ENCODE assay signal across 1 cellular context in the genomic region with DNA sequence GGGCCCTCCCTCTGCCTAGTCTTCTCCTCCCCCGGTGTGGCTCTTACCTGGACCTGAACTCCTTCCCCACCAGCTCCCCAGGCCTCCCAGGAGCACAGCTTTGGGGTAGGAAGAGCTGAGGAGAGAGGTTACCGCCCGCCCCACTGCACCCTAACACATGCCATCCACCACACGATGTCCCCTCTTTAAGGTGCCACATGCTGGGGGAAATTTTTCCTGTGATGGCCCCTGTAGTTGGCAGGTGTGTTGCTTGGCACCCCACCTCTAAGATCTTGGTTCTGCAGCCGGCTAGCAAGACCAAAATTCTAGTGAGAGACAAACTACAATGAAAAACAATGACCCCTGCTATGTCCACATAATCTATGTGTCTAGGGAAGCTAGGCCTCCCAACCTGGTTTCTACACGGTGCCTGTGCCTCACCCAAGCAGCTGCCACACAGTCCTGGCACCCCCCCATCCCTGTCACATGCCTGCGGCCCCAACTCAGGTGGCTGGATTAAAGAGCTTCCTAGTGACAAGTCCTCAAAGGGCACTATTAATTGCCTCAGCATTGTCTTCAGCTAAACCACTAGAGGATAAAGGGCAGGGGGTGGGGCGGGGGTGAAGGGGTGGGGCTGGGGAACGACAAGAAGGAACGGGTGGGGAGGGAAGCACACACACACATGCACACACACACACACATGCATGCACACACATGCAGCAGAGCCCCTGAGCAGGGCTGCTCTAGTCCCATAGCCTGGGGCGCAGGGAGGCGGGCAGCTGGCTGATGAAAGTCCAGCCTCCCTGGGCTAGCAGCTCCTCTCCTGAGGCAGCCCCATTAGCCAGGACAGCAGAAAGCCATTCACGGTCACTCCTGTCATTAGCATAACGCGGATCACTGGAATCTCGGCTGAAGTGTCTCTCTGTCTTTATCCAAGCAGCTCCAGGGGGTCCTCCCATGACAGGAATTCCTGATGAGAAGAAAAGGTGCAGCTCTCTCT.
TF ChIP-seq lines count a peak whose summit lies in the region.

No MANE protein-coding gene starts in this region.

TF ChIP-seq in GM12878, 131 proteins besides CTCF, POLR2A, EP300 and RAD21:
- TF ChIP-seq PAX5 (IDR thresholded peaks at IDR 0.05; ENCODE audit: borderline replicate concordance, low read depth, low read length) (no peak), SMAD5 (IDR thresholded peaks at IDR 0.05; ENCODE audit: low read depth) (no peak), FOS (IDR thresholded peaks at IDR 0.05; ENCODE audit: borderline replicate concordance, extremely low read depth, insufficient read length) (no peak), SIX5 (IDR thresholded peaks at IDR 0.05; ENCODE audit: low read depth, low read length, severe bottlenecking) (no peak), PML (IDR thresholded peaks at IDR 0.05; ENCODE audit: low read length) (no peak), DPF2 (IDR thresholded peaks at IDR 0.05) (no peak), TCF12 (IDR thresholded peaks at IDR 0.05; ENCODE audit: low read depth, low read length) (no peak), FOXM1 (IDR thresholded peaks at IDR 0.05; ENCODE audit: low read depth, low read length) (no peak), ZNF24 (IDR thresholded peaks at IDR 0.05) (no peak), PBX3 (IDR thresholded peaks at IDR 0.05; ENCODE audit: insufficient replicate concordance, low read depth, low read length) (no peak), ZZZ3 (IDR thresholded peaks at IDR 0.05; ENCODE audit: control insufficient read depth, insufficient read length, low read depth) (no peak), RBBP5 (conservative IDR thresholded peaks at IDR 0.05) (no peak), SREBF1 (IDR thresholded peaks at IDR 0.05; ENCODE audit: low read length) (no peak), NRF1 (conservative IDR thresholded peaks at IDR 0.05; ENCODE audit: low read depth, low read length) (no peak)
- TF ChIP-seq, protein P1, sequence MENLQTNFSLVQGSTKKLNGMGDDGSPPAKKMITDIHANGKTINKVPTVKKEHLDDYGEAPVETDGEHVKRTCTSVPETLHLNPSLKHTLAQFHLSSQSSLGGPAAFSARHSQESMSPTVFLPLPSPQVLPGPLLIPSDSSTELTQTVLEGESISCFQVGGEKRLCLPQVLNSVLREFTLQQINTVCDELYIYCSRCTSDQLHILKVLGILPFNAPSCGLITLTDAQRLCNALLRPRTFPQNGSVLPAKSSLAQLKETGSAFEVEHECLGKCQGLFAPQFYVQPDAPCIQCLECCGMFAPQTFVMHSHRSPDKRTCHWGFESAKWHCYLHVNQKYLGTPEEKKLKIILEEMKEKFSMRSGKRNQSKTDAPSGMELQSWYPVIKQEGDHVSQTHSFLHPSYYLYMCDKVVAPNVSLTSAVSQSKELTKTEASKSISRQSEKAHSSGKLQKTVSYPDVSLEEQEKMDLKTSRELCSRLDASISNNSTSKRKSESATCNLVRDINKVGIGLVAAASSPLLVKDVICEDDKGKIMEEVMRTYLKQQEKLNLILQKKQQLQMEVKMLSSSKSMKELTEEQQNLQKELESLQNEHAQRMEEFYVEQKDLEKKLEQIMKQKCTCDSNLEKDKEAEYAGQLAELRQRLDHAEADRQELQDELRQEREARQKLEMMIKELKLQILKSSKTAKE (IDR thresholded peaks at IDR 0.05; ENCODE audit: low read depth, poor library complexity, severe bottlenecking) = no peak
- TF ChIP-seq, protein P2, sequence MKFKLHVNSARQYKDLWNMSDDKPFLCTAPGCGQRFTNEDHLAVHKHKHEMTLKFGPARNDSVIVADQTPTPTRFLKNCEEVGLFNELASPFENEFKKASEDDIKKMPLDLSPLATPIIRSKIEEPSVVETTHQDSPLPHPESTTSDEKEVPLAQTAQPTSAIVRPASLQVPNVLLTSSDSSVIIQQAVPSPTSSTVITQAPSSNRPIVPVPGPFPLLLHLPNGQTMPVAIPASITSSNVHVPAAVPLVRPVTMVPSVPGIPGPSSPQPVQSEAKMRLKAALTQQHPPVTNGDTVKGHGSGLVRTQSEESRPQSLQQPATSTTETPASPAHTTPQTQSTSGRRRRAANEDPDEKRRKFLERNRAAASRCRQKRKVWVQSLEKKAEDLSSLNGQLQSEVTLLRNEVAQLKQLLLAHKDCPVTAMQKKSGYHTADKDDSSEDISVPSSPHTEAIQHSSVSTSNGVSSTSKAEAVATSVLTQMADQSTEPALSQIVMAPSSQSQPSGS (IDR thresholded peaks at IDR 0.05; ENCODE audit: low read length) = no peak
TF ChIP-seq in GM12878: peak in this region for 0.
